Comparison of ENCODE assay signal across 11 cellular contexts in the genomic region with DNA sequence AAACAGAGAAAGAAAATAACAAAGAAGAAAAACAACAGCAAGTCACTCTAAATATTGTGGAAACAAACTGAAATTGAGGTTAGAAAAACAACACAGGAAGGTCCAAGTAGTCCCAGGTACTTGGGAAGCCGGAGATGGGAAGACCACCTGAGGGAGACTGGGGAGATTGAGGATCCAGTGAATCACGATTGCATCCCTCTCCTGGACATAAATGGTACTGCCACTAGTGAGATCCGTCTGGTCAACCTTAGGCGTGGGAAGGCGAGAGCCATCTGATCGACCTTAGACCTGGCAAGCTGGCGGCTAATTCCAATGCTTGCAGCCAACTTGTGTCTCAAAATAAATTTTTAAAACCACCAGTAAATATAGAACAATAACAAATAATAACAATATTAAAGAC.
DNase-seq lines count a peak whose midpoint lies in the region; ATAC-seq, FAIRE-seq and TF ChIP-seq lines count a peak whose summit lies in the region.
"Had no signal": no experiment of that assay in that cellular context is flagged by ENCODE, and none has a peak within 500 bp of the region (broad histone marks: within the 10 kb centered on the region; RNA-seq: fewer than 3 reads in every experiment).

No MANE protein-coding gene starts in this region.

- TF ChIP-seq POLR2A in upper lobe of left lung (IDR thresholded peaks at IDR 0.05), result no peak

- no peak for TF ChIP-seq EP300 in upper lobe of left lung (IDR thresholded peaks at IDR 0.05)

- H3K9me3 Mint-ChIP-seq in HFFc6 (peaks cover 68% of the 10 kb centered on the region), WTC11 (peaks cover 95% of the 10 kb centered on the region)
- H3K9me3 Mint-ChIP-seq in activated naive CD4-positive, alpha-beta T cell treated with anti-CD3 and anti-CD28 coated beads, Interleukin-2, amount 10 ng/mL, durations not matched to agents 7 days and 5 days, result peaks cover 72% of the 10 kb centered on the region

- POLR2A ChIA-PET in WTC11 (lab: Charles Lee), result no interaction called here

- no peak overlapping the region for H3K27ac Mint-ChIP-seq in HFFc6
- no peak overlapping the region for H3K27ac Mint-ChIP-seq in WTC11
- no peak overlapping the region for H3K27ac Mint-ChIP-seq in activated naive CD4-positive, alpha-beta T cell treated with anti-CD3 and anti-CD28 coated beads, Interleukin-2, amount 10 ng/mL, durations not matched to agents 7 days and 5 days

- no peaks in the 10 kb centered on the region for H3K27me3 ChIP-seq in liver (ENCODE audit: control insufficient read depth in 4 of 4, insufficient read depth in 4 of 4, low read length in 3 of 4)
- no peaks in the 10 kb centered on the region for H3K27me3 ChIP-seq in upper lobe of left lung

- H3K36me3 Mint-ChIP-seq in HFFc6 (ENCODE audit: low read depth) (peaks cover 20% of the 10 kb centered on the region), WTC11 (peaks cover 67% of the 10 kb centered on the region)
- H3K36me3 Mint-ChIP-seq in activated naive CD4-positive, alpha-beta T cell treated with anti-CD3 and anti-CD28 coated beads, Interleukin-2, amount 10 ng/mL, durations not matched to agents 7 days and 5 days, result no peaks in the 10 kb centered on the region

- 67% methylated on average over 7 of the region's 7 CpGs for WGBS in liver
- WGBS in upper lobe of left lung, 2 donors, result 74 to 78% methylated on average over 7 of the region's 7 CpGs

- no peak overlapping the region for H3K4me3 Mint-ChIP-seq in HFFc6
- H3K4me3 Mint-ChIP-seq in WTC11, result no peak overlapping the region
- no peak overlapping the region for H3K4me3 Mint-ChIP-seq in activated naive CD4-positive, alpha-beta T cell treated with anti-CD3 and anti-CD28 coated beads, Interleukin-2, amount 10 ng/mL, durations not matched to agents 7 days and 5 days

- TF ChIP-seq CTCF in HFFc6 (IDR thresholded peaks at IDR 0.05) (peak; percentile 69), WTC11 (IDR thresholded peaks at IDR 0.05) (peak; percentile 38; the same call in 1 of the 2 replicates), liver (IDR thresholded peaks at IDR 0.05; ENCODE audit: low read depth, low read length, missing input control) (peak; percentile 35), upper lobe of left lung (IDR thresholded peaks at IDR 0.05) (peak in 1 of 6 experiments; percentile 29)

- H3K4me1 Mint-ChIP-seq in HFFc6 (ENCODE audit: low read depth) (no peaks in the 10 kb centered on the region; the same call in 1 of the 2 replicates), WTC11 (no peaks in the 10 kb centered on the region)
- peaks cover 11% of the 10 kb centered on the region for H3K4me1 Mint-ChIP-seq in activated naive CD4-positive, alpha-beta T cell treated with anti-CD3 and anti-CD28 coated beads, Interleukin-2, amount 10 ng/mL, durations not matched to agents 7 days and 5 days

- H3K9ac ChIP-seq in liver (ENCODE audit: low read depth in 1 of 2, low read length in 2 of 2), result no peak overlapping the region

- DNase-seq in Caki2 (ENCODE audit: low read depth), result peak; percentile 16
- no peak for DNase-seq in HFFc6
- DNase-seq in WTC11 (ENCODE audit: low spot score), result peak; percentile 33
- no peak for DNase-seq in RCC 7860 (ENCODE audit: low spot score)
- DNase-seq in activated naive CD4-positive, alpha-beta T cell treated with anti-CD3 and anti-CD28 coated beads, Interleukin-2, amount 10 ng/mL, durations not matched to agents 7 days and 5 days, result no peak
- DNase-seq in upper lobe of left lung, result no peak
- DNase-seq in activated effector memory CD4-positive, alpha-beta T cell treated with anti-CD3 and anti-CD28 coated beads, Interleukin-2, amount 50 U/mL, for 16 hours, result no peak
- DNase-seq: activated CD4-positive, CD25-positive, alpha-beta regulatory T cell treated with anti-CD3 and anti-CD28 coated beads, Interleukin-2, amount 50 U/mL, for 72 hours; NCI-H1436 treated with DMSO at 0.1 percent for 48 hours had no signal

- ATAC-seq in WTC11 (peak; percentile 88), upper lobe of left lung (ENCODE audit: low FRiP score in 2 of 2) (no peak)

- FAIRE-seq in RCC 7860 (lab: Jason Lieb, UNC), result no peak

- CTCF ChIA-PET in WTC11 (lab: Charles Lee), result no interaction called here
- CTCF ChIA-PET in activated naive CD4-positive, alpha-beta T cell treated with anti-CD3 and anti-CD28 coated beads, Interleukin-2, amount 10 ng/mL, durations not matched to agents 7 days and 5 days (lab: Charles Lee), result no interaction called here

- peaks cover 0 to 6% (median 5%) of the 10 kb centered on the region in 4 donors for H3K4me1 ChIP-seq in liver (ENCODE audit: control insufficient read depth in 4 of 4, insufficient read depth in 4 of 4, low read length in 3 of 4)
- H3K4me1 ChIP-seq in upper lobe of left lung, result no peaks in the 10 kb centered on the region

- peaks cover 0 to 16% (median 11%) of the 10 kb centered on the region in 4 donors for H3K9me3 ChIP-seq in liver (ENCODE audit: control insufficient read depth in 4 of 4, low read length in 3 of 4)
- H3K9me3 ChIP-seq in upper lobe of left lung, result peaks cover 0 to 17% (median 4%) of the 10 kb centered on the region in 4 donors

- H3K36me3 ChIP-seq in liver (ENCODE audit: control insufficient read depth in 4 of 4, insufficient read depth in 3 of 4, low read depth in 1 of 4, low read length in 3 of 4), result no peaks in the 10 kb centered on the region
- no peaks in the 10 kb centered on the region for H3K36me3 ChIP-seq in upper lobe of left lung

- peak overlapping the region in 1 of 3 donors; percentile 37 for H3K4me3 ChIP-seq in liver (ENCODE audit: low read depth in 1 of 3, low read length in 3 of 3)
- H3K4me3 ChIP-seq in upper lobe of left lung, result no peak overlapping the region
- H3K4me3 ChIP-seq: skin epidermis had no signal

- no peak overlapping the region for H3K27ac ChIP-seq in liver (ENCODE audit: low read depth in 1 of 2, low read length in 2 of 2)
- no peak overlapping the region for H3K27ac ChIP-seq in upper lobe of left lung
- H3K27ac ChIP-seq: skin epidermis had no signal

- H3K27me3 Mint-ChIP-seq in HFFc6 (ENCODE audit: insufficient read depth) (peaks cover 3% of the 10 kb centered on the region; the same call in 1 of the 2 replicates), WTC11 (ENCODE audit: low read depth) (peaks cover 18% of the 10 kb centered on the region)
- H3K27me3 Mint-ChIP-seq in activated naive CD4-positive, alpha-beta T cell treated with anti-CD3 and anti-CD28 coated beads, Interleukin-2, amount 10 ng/mL, durations not matched to agents 7 days and 5 days, result no peaks in the 10 kb centered on the region

- TF ChIP-seq RAD21 in liver (IDR thresholded peaks at IDR 0.05), result peak in 1 of 2 donors; percentile 40

- in situ Hi-C loops in Caki2 (cut with HindIII; ENCODE audit: low pct_unique_long_range_greater_than_20kb, low sequenced_read_pairs), result no loop called here

TF ChIP-seq in WTC11, 78 proteins besides CTCF, POLR2A, EP300 and RAD21 (continues in another document):
- TF ChIP-seq TP53 (CRISPR knock-in tag; IDR thresholded peaks at IDR 0.05), result no peak
- TF ChIP-seq ZNF317 (CRISPR knock-in tag; IDR thresholded peaks at IDR 0.05; ENCODE audit: borderline replicate concordance, low read depth), result no peak
- TF ChIP-seq, protein P1, sequence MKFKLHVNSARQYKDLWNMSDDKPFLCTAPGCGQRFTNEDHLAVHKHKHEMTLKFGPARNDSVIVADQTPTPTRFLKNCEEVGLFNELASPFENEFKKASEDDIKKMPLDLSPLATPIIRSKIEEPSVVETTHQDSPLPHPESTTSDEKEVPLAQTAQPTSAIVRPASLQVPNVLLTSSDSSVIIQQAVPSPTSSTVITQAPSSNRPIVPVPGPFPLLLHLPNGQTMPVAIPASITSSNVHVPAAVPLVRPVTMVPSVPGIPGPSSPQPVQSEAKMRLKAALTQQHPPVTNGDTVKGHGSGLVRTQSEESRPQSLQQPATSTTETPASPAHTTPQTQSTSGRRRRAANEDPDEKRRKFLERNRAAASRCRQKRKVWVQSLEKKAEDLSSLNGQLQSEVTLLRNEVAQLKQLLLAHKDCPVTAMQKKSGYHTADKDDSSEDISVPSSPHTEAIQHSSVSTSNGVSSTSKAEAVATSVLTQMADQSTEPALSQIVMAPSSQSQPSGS (CRISPR knock-in tag; IDR thresholded peaks at IDR 0.05; ENCODE audit: borderline replicate concordance, low read depth), result no peak

TF ChIP-seq in liver, 16 proteins besides CTCF, POLR2A, EP300 and RAD21 (continues in another document):
- TF ChIP-seq YY1 (IDR thresholded peaks at IDR 0.05) (no peak), NR2F2 (IDR thresholded peaks at IDR 0.05) (no peak), FOXA1 (IDR thresholded peaks at IDR 0.05) (no peak), HNF4G (IDR thresholded peaks at IDR 0.05) (no peak), JUND (IDR thresholded peaks at IDR 0.05) (no peak), FOXA2 (IDR thresholded peaks at IDR 0.05) (no peak), RXRA (IDR thresholded peaks at IDR 0.05) (no peak), HNF4A (conservative IDR thresholded peaks at IDR 0.05) (no peak), SP1 (IDR thresholded peaks at IDR 0.05) (no peak), GABPA (IDR thresholded peaks at IDR 0.05 in 1 of 2, conservative IDR thresholded peaks at IDR 0.05 in 1 of 2) (no peak)
- TF ChIP-seq, protein P2, sequence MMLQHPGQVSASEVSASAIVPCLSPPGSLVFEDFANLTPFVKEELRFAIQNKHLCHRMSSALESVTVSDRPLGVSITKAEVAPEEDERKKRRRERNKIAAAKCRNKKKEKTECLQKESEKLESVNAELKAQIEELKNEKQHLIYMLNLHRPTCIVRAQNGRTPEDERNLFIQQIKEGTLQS (IDR thresholded peaks at IDR 0.05), result no peak
- TF ChIP-seq, protein P3, sequence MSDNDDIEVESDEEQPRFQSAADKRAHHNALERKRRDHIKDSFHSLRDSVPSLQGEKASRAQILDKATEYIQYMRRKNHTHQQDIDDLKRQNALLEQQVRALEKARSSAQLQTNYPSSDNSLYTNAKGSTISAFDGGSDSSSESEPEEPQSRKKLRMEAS (IDR thresholded peaks at IDR 0.05), result no peak

Comparison
In these comparisons a context has a peak if more than half of its experiments do, and no peak if none do; other contexts are left out.
1. DNase-seq: peak in Caki2 (single experiment) and WTC11 (single experiment); none in HFFc6 (single experiment), RCC 7860 (single experiment), activated naive CD4-positive, alpha-beta T cell treated with anti-CD3 and anti-CD28 coated beads, Interleukin-2, amount 10 ng/mL, durations not matched to agents 7 days and 5 days (single experiment), upper lobe of left lung (0 of 2) and activated effector memory CD4-positive, alpha-beta T cell treated with anti-CD3 and anti-CD28 coated beads, Interleukin-2, amount 50 U/mL, for 16 hours (single experiment).